In genomic region chr9:137590123-137590468, GRCh38 we compare ENCODE assay signal across 1 cellular context.
TF ChIP-seq lines count a peak whose summit lies in the region.

No MANE protein-coding gene starts in this region.

TF ChIP-seq in HepG2, 621 proteins besides CTCF, POLR2A, EP300 and RAD21:
- TF ChIP-seq MAZ (IDR thresholded peaks at IDR 0.05; ENCODE audit: borderline replicate concordance, low read depth, low read length) (no peak), MAZ (CRISPR knock-in tag; IDR thresholded peaks at IDR 0.05; ENCODE audit: low read depth) (0 out of 2 replicates have a peak, but pooled peaks have one; percentile 7), FOXO1 (CRISPR knock-in tag; IDR thresholded peaks at IDR 0.05) (no peak), ARNT2 (CRISPR knock-in tag; IDR thresholded peaks at IDR 0.05; ENCODE audit: low read depth) (0 out of 2 replicates have a peak, but pooled peaks have one; percentile 15), ZNF784 (CRISPR knock-in tag; IDR thresholded peaks at IDR 0.05; ENCODE audit: borderline replicate concordance) (no peak), SAFB2 (CRISPR knock-in tag; IDR thresholded peaks at IDR 0.05; ENCODE audit: borderline replicate concordance, low read depth) (0 out of 2 replicates have a peak, but pooled peaks have one; percentile 8)
TF ChIP-seq in HepG2: peak in this region for 3.
